Comparison of ENCODE assay signal across 18 cellular contexts in genomic region chr2:112164876-112165275, GRCh38. TPM values are rescaled to one million over a fixed set of nuclear protein-coding genes. Genes with fewer than 3 reads are reported as not detected.
A peak's percentile ranks its signal among the peaks of the same experiment; 100 is the strongest.
DNase-seq lines count a peak whose midpoint lies in the region; ATAC-seq and TF ChIP-seq lines count a peak whose summit lies in the region.
"Had no signal": no experiment of that assay in that cellular context is flagged by ENCODE, and none has a peak within 500 bp of the region (broad histone marks: within the 10 kb centered on the region; RNA-seq: fewer than 3 reads in every experiment).

No MANE protein-coding gene starts in this region.

- H3K27ac ChIP-seq in heart left ventricle (no peak overlapping the region), coronary artery (no peak overlapping the region)
- H3K27ac ChIP-seq: C4-2B had no signal

- H3K4me1 ChIP-seq in heart left ventricle: no peaks in the 10 kb centered on the region
- H3K4me1 ChIP-seq: BE2C had no signal

- H3K9me3 ChIP-seq in heart left ventricle: no peaks in the 10 kb centered on the region
- H3K9me3 ChIP-seq: BE2C had no signal

- DNase-seq in cardiac septum (ENCODE audit: low spot score): peak; percentile 72
- DNase-seq in heart left ventricle: no peak
- peak; percentile 41 for DNase-seq in coronary artery (ENCODE audit: low spot score)
- peak; percentile 57 for DNase-seq in posterior vena cava (ENCODE audit: low spot score)
- DNase-seq in NOMO-1 treated with dmso at 0.1 percent for 144 hours (lab: John Stamatoyannopoulos, UW; ENCODE audit: unreplicated experiment): no peak
- DNase-seq: ACHN; BE2C; CD4-positive, alpha-beta memory T cell; DMS153; DMS79; GDM1; HCEC 1CT; IMR-90 had no signal

- TF ChIP-seq POLR2A in heart left ventricle (IDR thresholded peaks at IDR 0.05): no peak

- H3K27me3 ChIP-seq in heart left ventricle: no peaks in the 10 kb centered on the region
- H3K27me3 ChIP-seq: BE2C had no signal

- H3K36me3 ChIP-seq in heart left ventricle: no peaks in the 10 kb centered on the region
- H3K36me3 ChIP-seq: BE2C had no signal

- intact Hi-C loops in cardiac septum (cut with DNase I) (no loop called here), heart left ventricle (cut with DNase I) (no loop called here), posterior vena cava (cut with DNase I) (no loop called here)

- ATAC-seq in heart left ventricle (no peak), GM19023 (IDR thresholded peaks at IDR 0.05; ENCODE audit: unreplicated experiment) (no peak), HG02981 (IDR thresholded peaks at IDR 0.05; ENCODE audit: unreplicated experiment) (no peak)
- ATAC-seq: K562 had no signal

- H3K4me3 ChIP-seq in heart left ventricle (no peak overlapping the region), coronary artery (no peak overlapping the region)
- H3K4me3 ChIP-seq: K562 had no signal

- WGBS in heart left ventricle, 4 donors: 88 to 96% (median 92%) methylated on average over 10 to 11 of the region's 11 CpGs

- no peak for TF ChIP-seq CTCF in heart left ventricle (IDR thresholded peaks at IDR 0.05)
- no peak for TF ChIP-seq CTCF in coronary artery (IDR thresholded peaks at IDR 0.05)

RNA-seq across cellular contexts. Expression of gene FBLN7, which starts 26.7 kb away (rescaled TPM):
- total RNA-seq in cardiac septum (1.00 TPM), heart left ventricle (1 to 10 TPM in 3 of 9 donors, under 1 TPM in 5, not detected in 1; 0.35 to 2.9 (median 0.74) TPM), posterior vena cava (10 to 100 TPM; 14.6 to 15.4 TPM)
- polyA plus RNA-seq in heart left ventricle: under 1 TPM; 0.23 to 0.44 TPM
- total RNA-seq: Daoy had no signal
- polyA plus RNA-seq: K562 had no signal

Comparison
In these comparisons a context has a peak if more than half of its experiments do, and no peak if none do; other contexts are left out.
1. DNase-seq: peak in cardiac septum (single experiment), coronary artery (single experiment) and posterior vena cava (single experiment); none in heart left ventricle (0 of 5) and NOMO-1 treated with dmso at 0.1 percent for 144 hours (single experiment).